In the genomic region with DNA sequence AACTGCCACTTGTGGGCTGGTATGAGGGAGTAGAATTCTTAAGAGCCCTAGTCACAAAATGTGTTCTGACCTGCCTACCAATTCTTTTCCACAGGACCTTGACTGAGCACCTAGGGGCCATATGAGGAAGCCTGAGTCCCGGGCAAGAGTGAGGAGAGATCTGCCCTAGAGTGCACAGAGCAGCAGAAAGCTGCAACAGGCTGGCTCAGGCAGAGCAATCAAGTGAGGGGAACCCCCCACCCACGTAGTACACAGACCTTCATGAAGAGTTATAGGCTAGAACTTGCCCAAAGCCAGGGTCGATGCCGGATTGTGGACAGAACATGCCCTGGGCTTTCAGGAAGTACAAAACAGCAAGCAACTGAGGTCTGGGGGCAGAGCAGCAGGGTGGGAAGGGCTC, we compare ENCODE assay signal across 17 cellular contexts.
A peak's percentile ranks its signal among the peaks of the same experiment; 100 is the strongest.
DNase-seq lines count a peak whose midpoint lies in the region; ATAC-seq and TF ChIP-seq lines count a peak whose summit lies in the region.
"Had no signal": no experiment of that assay in that cellular context is flagged by ENCODE, and none has a peak within 500 bp of the region (broad histone marks: within the 10 kb centered on the region; RNA-seq: fewer than 3 reads in every experiment).

No MANE protein-coding gene starts in this region.

- H3K27me3 ChIP-seq in RWPE2 (ENCODE audit: insufficient read depth, poor library complexity, severe bottlenecking) (no peaks in the 10 kb centered on the region), Karpas-422 (ENCODE audit: low read length) (no peaks in the 10 kb centered on the region), right lobe of liver (no peaks in the 10 kb centered on the region)

- H3K9ac ChIP-seq in Karpas-422 (ENCODE audit: low read length), result no peak overlapping the region

- no peaks in the 10 kb centered on the region for H3K9me2 ChIP-seq in Karpas-422 (replicated peaks; ENCODE audit: insufficient read depth, low read length)

- WGBS in right lobe of liver (ENCODE audit: insufficient coverage, low coverage, low lambda C conversion rate, missing lambda C conversion rate), result 46% methylated on average over 3 of the region's 4 CpGs

- no peak for TF ChIP-seq POLR2A in right lobe of liver (IDR thresholded peaks at IDR 0.05)

- H3K27ac ChIP-seq in RWPE2 (ENCODE audit: poor library complexity, severe bottlenecking) (no peak overlapping the region), substantia nigra (ENCODE audit: low read depth, low read length, poor library complexity, severe bottlenecking) (peak overlapping the region; percentile 13), Karpas-422 (ENCODE audit: low read length) (no peak overlapping the region), right lobe of liver (no peak overlapping the region)
- H3K27ac ChIP-seq: C4-2B had no signal

- intact Hi-C loops in right lobe of liver (cut with DNase I), result no loop called here

- no peaks in the 10 kb centered on the region for H3K27me3 Mint-ChIP-seq in activated naive CD8-positive, alpha-beta T cell treated with anti-CD3 and anti-CD28 coated beads for 36 hours
- no peaks in the 10 kb centered on the region for H3K27me3 Mint-ChIP-seq in activated naive CD8-positive, alpha-beta T cell treated with anti-CD3 and anti-CD28 coated beads, Interleukin-2, amount 50 U/mL, for 24 hours

- no peak overlapping the region for H3K4me2 ChIP-seq in Karpas-422 (ENCODE audit: low read depth, low read length, poor library complexity, severe bottlenecking)

- no peak overlapping the region for H3K4me3 Mint-ChIP-seq in activated naive CD8-positive, alpha-beta T cell treated with anti-CD3 and anti-CD28 coated beads for 36 hours
- H3K4me3 Mint-ChIP-seq in activated naive CD8-positive, alpha-beta T cell treated with anti-CD3 and anti-CD28 coated beads, Interleukin-2, amount 50 U/mL, for 24 hours, result no peak overlapping the region
- H3K4me3 Mint-ChIP-seq: HFFc6 had no signal

- no peaks in the 10 kb centered on the region for H3K4me1 ChIP-seq in RWPE2 (ENCODE audit: insufficient read depth, poor library complexity, severe bottlenecking)
- no peaks in the 10 kb centered on the region for H3K4me1 ChIP-seq in Karpas-422 (ENCODE audit: low read length)
- H3K4me1 ChIP-seq in right lobe of liver, result no peaks in the 10 kb centered on the region
- H3K4me1 ChIP-seq: Caco-2 had no signal

- H3K36me3 ChIP-seq in RWPE2 (ENCODE audit: low read depth), result no peaks in the 10 kb centered on the region
- H3K36me3 ChIP-seq in Karpas-422 (ENCODE audit: insufficient read depth, low read length), result no peaks in the 10 kb centered on the region
- H3K36me3 ChIP-seq in right lobe of liver, result no peaks in the 10 kb centered on the region

- no peaks in the 10 kb centered on the region for H3K4me1 Mint-ChIP-seq in activated naive CD8-positive, alpha-beta T cell treated with anti-CD3 and anti-CD28 coated beads for 36 hours
- H3K4me1 Mint-ChIP-seq in activated naive CD8-positive, alpha-beta T cell treated with anti-CD3 and anti-CD28 coated beads, Interleukin-2, amount 50 U/mL, for 24 hours, result no peaks in the 10 kb centered on the region

- H3K79me2 ChIP-seq in Karpas-422 (ENCODE audit: low read length), result no peaks in the 10 kb centered on the region

- no peaks in the 10 kb centered on the region for H3K9me3 ChIP-seq in RWPE2 (ENCODE audit: severe bottlenecking)
- no peaks in the 10 kb centered on the region for H3K9me3 ChIP-seq in Karpas-422 (ENCODE audit: low read length)
- no peaks in the 10 kb centered on the region for H3K9me3 ChIP-seq in right lobe of liver
- H3K9me3 ChIP-seq: Caco-2 had no signal

- peaks cover 1% of the 10 kb centered on the region for H3K9me3 Mint-ChIP-seq in activated naive CD8-positive, alpha-beta T cell treated with anti-CD3 and anti-CD28 coated beads for 36 hours
- H3K9me3 Mint-ChIP-seq in activated naive CD8-positive, alpha-beta T cell treated with anti-CD3 and anti-CD28 coated beads, Interleukin-2, amount 50 U/mL, for 24 hours, result no peaks in the 10 kb centered on the region

- no peak overlapping the region for H2AFZ ChIP-seq in Karpas-422 (ENCODE audit: low read length)

- no peak for ATAC-seq in activated naive CD8-positive, alpha-beta T cell treated with anti-CD3 and anti-CD28 coated beads, Interleukin-2, amount 50 U/mL, for 24 hours
- ATAC-seq in RWPE2 (ENCODE audit: low read depth) (peak; percentile 88), esophagus mucosa (peak; percentile 84), right lobe of liver (no peak)

- no peak for TF ChIP-seq CTCF in RWPE2 (IDR thresholded peaks at IDR 0.05; ENCODE audit: poor library complexity, severe bottlenecking)
- no peak for TF ChIP-seq CTCF in right lobe of liver (IDR thresholded peaks at IDR 0.05)
- no peak for TF ChIP-seq CTCF in GM20000 (IDR thresholded peaks at IDR 0.05; ENCODE audit: extremely low read depth, missing control alignments)

- H3K27ac Mint-ChIP-seq in activated naive CD8-positive, alpha-beta T cell treated with anti-CD3 and anti-CD28 coated beads for 36 hours, result no peak overlapping the region
- no peak overlapping the region for H3K27ac Mint-ChIP-seq in activated naive CD8-positive, alpha-beta T cell treated with anti-CD3 and anti-CD28 coated beads, Interleukin-2, amount 50 U/mL, for 24 hours
- H3K27ac Mint-ChIP-seq: HFFc6 had no signal

- DNase-seq in activated naive CD8-positive, alpha-beta T cell treated with anti-CD3 and anti-CD28 coated beads for 36 hours, result peak; percentile 0
- no peak for DNase-seq in activated naive CD8-positive, alpha-beta T cell treated with anti-CD3 and anti-CD28 coated beads, Interleukin-2, amount 50 U/mL, for 24 hours
- DNase-seq in RWPE2 (ENCODE audit: low spot score) (no peak), substantia nigra (lab: John Stamatoyannopoulos, UW) (no peak), Karpas-422 (no peak), right lobe of liver (no peak), GM20000 (ENCODE audit: low spot score) (no peak)
- DNase-seq: Caco-2, GOT3, HFFc6, NCI-H1048, NCI-H146, NCI-H2227 treated with DMSO at 0.1 percent for 48 hours, NCI-H526, OCI-M1 had no signal

- H4K20me1 ChIP-seq in Karpas-422 (ENCODE audit: insufficient read depth, low read depth, low read length), result no peaks in the 10 kb centered on the region

- H3K4me3 ChIP-seq in RWPE2 (ENCODE audit: severe bottlenecking) (no peak overlapping the region), Karpas-422 (ENCODE audit: low read length) (no peak overlapping the region), right lobe of liver (no peak overlapping the region)

- H3K36me3 Mint-ChIP-seq in activated naive CD8-positive, alpha-beta T cell treated with anti-CD3 and anti-CD28 coated beads for 36 hours, result no peaks in the 10 kb centered on the region
- H3K36me3 Mint-ChIP-seq in activated naive CD8-positive, alpha-beta T cell treated with anti-CD3 and anti-CD28 coated beads, Interleukin-2, amount 50 U/mL, for 24 hours (ENCODE audit: low read depth), result no peaks in the 10 kb centered on the region

Comparison
In these comparisons a context has a peak if more than half of its experiments do, and no peak if none do; other contexts are left out.
1. ATAC-seq: peak in RWPE2 (single experiment) and esophagus mucosa (single experiment); none in activated naive CD8-positive, alpha-beta T cell treated with anti-CD3 and anti-CD28 coated beads, Interleukin-2, amount 50 U/mL, for 24 hours (single experiment) and right lobe of liver (0 of 4).